In the genomic region with DNA sequence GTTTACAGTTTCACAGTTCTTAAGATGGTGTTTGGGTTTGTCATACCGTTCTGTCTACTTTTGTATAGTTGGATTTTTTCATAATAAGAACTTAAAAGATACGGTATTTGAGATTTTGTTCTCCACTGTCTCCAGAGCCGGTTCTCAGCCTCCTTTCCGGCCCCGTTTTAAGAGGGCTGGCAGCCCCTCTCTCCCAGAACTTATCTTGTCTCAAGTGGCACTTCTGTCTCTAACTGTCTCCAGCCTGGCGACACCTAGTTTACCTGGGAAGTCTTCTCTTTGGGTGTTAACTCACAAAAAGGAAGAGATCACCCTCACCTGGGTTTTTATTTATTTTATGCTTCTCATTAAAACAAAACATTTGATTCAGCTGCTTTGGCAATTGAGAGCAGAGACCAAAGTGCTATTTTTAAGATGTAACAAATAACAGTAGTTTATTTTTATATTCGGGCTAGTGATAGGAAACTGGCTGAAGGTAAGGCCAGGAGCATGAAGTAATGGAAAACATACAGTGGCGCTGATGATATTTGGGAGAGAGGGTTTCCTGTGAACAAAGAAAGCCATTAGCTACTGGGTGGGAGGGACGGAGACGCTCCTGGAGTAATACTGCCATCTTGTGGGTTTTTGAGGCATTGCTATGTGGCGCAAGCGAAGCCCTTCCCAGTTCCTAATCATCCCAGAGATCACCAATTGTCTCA, we compare ENCODE assay signal across 8 cellular contexts. TPM values are rescaled to one million over a fixed set of nuclear protein-coding genes. Genes with fewer than 3 reads are reported as not detected.
A peak's percentile ranks its signal among the peaks of the same experiment; 100 is the strongest.
DNase-seq lines count a peak whose midpoint lies in the region; ATAC-seq and TF ChIP-seq lines count a peak whose summit lies in the region.

No MANE protein-coding gene starts in this region.

- H3F3A ChIP-seq in neural cell (ENCODE audit: insufficient read depth, low read length, poor library complexity, severe bottlenecking), result no peaks in the 10 kb centered on the region

- H3K9me2 ChIP-seq in neural cell (ENCODE audit: insufficient read depth, low read length), result no peaks in the 10 kb centered on the region

- H3K4me2 ChIP-seq in neural cell (ENCODE audit: low read length), result no peak overlapping the region

- no peaks in the 10 kb centered on the region for H3K36me3 ChIP-seq in neural cell (ENCODE audit: insufficient read depth, low read length)
- no peaks in the 10 kb centered on the region for H3K36me3 ChIP-seq in stomach smooth muscle (ENCODE audit: control insufficient read depth in 2 of 2, insufficient read depth in 2 of 2, low read length in 2 of 2)

- no peaks in the 10 kb centered on the region for H4K20me1 ChIP-seq in neural cell (ENCODE audit: insufficient read depth)

- H3K4me1 ChIP-seq in stomach smooth muscle (ENCODE audit: control insufficient read depth, insufficient read depth, low read length), result peaks cover 10% of the 10 kb centered on the region

- TF ChIP-seq CTCF in fibroblast of mammary gland (conservative IDR thresholded peaks at IDR 0.05; ENCODE audit: control insufficient read depth, insufficient read depth, low read depth, low read length), result peak; percentile 99
- TF ChIP-seq CTCF in neural cell (IDR thresholded peaks at IDR 0.05; ENCODE audit: poor library complexity, severe bottlenecking), result peak; percentile 94

- H3K27me3 ChIP-seq in neural cell (ENCODE audit: insufficient read depth, low read depth, low read length), result no peaks in the 10 kb centered on the region
- H3K27me3 ChIP-seq in stomach smooth muscle (ENCODE audit: control insufficient read depth in 1 of 2, insufficient read depth in 2 of 2, low read length in 2 of 2), result no peaks in the 10 kb centered on the region

- peaks cover 8% of the 10 kb centered on the region for H3K4me1 Mint-ChIP-seq in activated T-cell treated with anti-CD3 and anti-CD28 coated beads, Interleukin-2, amount 50 U/mL, for 24 hours (ENCODE audit: low read depth)

- no peaks in the 10 kb centered on the region for H3K9me3 Mint-ChIP-seq in activated T-cell treated with anti-CD3 and anti-CD28 coated beads, Interleukin-2, amount 50 U/mL, for 24 hours

- H3K9ac ChIP-seq in neural cell (ENCODE audit: low read length), result no peak overlapping the region
- H3K9ac ChIP-seq in stomach smooth muscle (ENCODE audit: low read length in 2 of 2), result peak overlapping the region; percentile 35 to 55

- H3K4me3 ChIP-seq in fibroblast of mammary gland (ENCODE audit: control insufficient read depth, low read depth, low read length) (no peak overlapping the region), neural cell (ENCODE audit: low read length) (no peak overlapping the region), stomach smooth muscle (ENCODE audit: low read length in 2 of 2) (peak overlapping the region in 1 of 2 donors; percentile 59)

- no peaks in the 10 kb centered on the region for H3K36me3 Mint-ChIP-seq in activated T-cell treated with anti-CD3 and anti-CD28 coated beads, Interleukin-2, amount 50 U/mL, for 24 hours (ENCODE audit: low read depth)

- TF ChIP-seq EP300 in neural cell (conservative IDR thresholded peaks at IDR 0.05; ENCODE audit: poor library complexity, severe bottlenecking), result no peak

- H3K79me2 ChIP-seq in neural cell (replicated peaks; ENCODE audit: insufficient read depth, low read length), result no peaks in the 10 kb centered on the region

- H3K9me3 ChIP-seq in neural cell (ENCODE audit: low read length), result no peaks in the 10 kb centered on the region
- H3K9me3 ChIP-seq in stomach smooth muscle (ENCODE audit: control insufficient read depth in 2 of 2, low read length in 2 of 2), result no peaks in the 10 kb centered on the region

- H3K27ac Mint-ChIP-seq in activated T-cell treated with anti-CD3 and anti-CD28 coated beads, Interleukin-2, amount 50 U/mL, for 24 hours, result no peak overlapping the region

- peak; percentile 95 for TF ChIP-seq RAD21 in neural cell (conservative IDR thresholded peaks at IDR 0.05)

- no peak overlapping the region for H3K27ac ChIP-seq in neural cell (ENCODE audit: low read length)
- H3K27ac ChIP-seq in stomach smooth muscle (ENCODE audit: low read length), result no peak overlapping the region

- DNase-seq in DMS79 (lab: John Stamatoyannopoulos, UW) (peak; percentile 82), HuH-7 (ENCODE audit: low spot score) (peak; percentile 74), OCI-M1 (lab: John Stamatoyannopoulos, UW) (peak; percentile 78), fibroblast of mammary gland (ENCODE audit: low read depth) (peak; percentile 76)
- peak; percentile 70 for DNase-seq in activated T-cell treated with anti-CD3 and anti-CD28 coated beads, Interleukin-2, amount 50 U/mL, for 24 hours

- peak; percentile 87 for ATAC-seq in GM21526 (IDR thresholded peaks at IDR 0.05; ENCODE audit: low FRiP score, unreplicated experiment)

- H3K27me3 Mint-ChIP-seq in activated T-cell treated with anti-CD3 and anti-CD28 coated beads, Interleukin-2, amount 50 U/mL, for 24 hours, result no peaks in the 10 kb centered on the region

- peak overlapping the region; percentile 42 for H3K4me3 Mint-ChIP-seq in activated T-cell treated with anti-CD3 and anti-CD28 coated beads, Interleukin-2, amount 50 U/mL, for 24 hours

- peak overlapping the region; percentile 81 for H2AFZ ChIP-seq in neural cell (ENCODE audit: low read depth, low read length)

TF ChIP-seq in neural cell, 6 proteins besides CTCF, POLR2A, EP300 and RAD21:
- TF ChIP-seq SMC3 (conservative IDR thresholded peaks at IDR 0.05; ENCODE audit: poor library complexity), result peak; percentile 89
- no peak for TF ChIP-seq POLR2AphosphoS5 (IDR thresholded peaks at IDR 0.05)
TF ChIP-seq in neural cell: peak in this region for 1.

RNA-seq across cellular contexts. Expression of gene ACER2, which starts 48.3 kb away (rescaled TPM):
- 3.0 and 7.1 TPM in 2 replicates for polyA plus RNA-seq in neural cell
- polyA minus RNA-seq in neural cell, result 16.1 and 17.1 TPM in 2 replicates
